Comparison of ENCODE assay signal across 1 cellular context in the genomic region with DNA sequence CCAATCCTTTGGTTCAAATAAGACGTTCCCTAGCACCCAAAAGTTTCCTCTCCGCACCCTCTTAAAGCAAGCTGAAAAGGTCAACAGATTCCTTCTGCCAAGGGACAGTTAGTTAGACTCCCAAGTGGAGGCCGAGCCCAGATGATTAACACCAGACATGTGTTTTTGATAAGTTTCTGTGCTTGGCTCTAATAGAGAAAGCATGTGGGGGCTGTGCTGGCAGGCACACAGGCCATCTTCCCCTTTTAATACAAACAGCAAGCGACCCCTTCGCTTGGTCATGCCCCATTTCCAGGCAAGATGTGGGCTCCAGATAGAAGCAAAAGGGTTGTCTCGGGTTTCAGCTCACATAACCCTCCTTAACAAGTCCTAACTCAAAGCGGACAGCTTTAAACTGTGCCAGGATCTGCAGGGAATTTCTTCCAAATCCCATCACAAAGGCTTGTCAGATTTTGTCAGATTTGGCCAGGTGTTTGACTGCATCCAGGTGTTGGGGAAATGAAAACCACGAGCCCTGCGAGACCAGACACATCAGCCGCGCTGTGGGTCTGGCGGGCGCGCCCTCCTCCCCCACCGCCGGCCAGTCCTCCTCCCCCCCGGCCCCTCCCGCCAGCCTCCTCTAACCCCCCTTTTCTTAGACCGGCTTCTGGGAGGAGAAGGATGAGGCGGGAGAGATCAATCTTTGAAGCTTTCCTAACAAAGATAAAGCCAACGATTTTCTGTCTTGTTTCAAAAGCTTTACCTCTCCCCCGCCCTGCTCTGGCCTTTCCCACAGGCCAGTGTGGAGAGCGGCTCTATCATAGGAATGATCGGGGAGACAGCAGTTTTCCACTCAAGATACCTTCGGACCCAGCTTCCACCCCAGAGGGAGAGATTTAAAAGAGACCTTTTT.
TF ChIP-seq lines count a peak whose summit lies in the region.

No MANE protein-coding gene starts in this region.

TF ChIP-seq in K562, 482 proteins besides CTCF, POLR2A, EP300 and RAD21 (continued from another document and continues in another):
- TF ChIP-seq, protein P1, sequence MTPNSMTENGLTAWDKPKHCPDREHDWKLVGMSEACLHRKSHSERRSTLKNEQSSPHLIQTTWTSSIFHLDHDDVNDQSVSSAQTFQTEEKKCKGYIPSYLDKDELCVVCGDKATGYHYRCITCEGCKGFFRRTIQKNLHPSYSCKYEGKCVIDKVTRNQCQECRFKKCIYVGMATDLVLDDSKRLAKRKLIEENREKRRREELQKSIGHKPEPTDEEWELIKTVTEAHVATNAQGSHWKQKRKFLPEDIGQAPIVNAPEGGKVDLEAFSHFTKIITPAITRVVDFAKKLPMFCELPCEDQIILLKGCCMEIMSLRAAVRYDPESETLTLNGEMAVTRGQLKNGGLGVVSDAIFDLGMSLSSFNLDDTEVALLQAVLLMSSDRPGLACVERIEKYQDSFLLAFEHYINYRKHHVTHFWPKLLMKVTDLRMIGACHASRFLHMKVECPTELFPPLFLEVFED (CRISPR knock-in tag; conservative IDR thresholded peaks at IDR 0.05), result 0 out of 2 replicates have a peak, but pooled peaks have one; percentile 14
- TF ChIP-seq SMAD4 (CRISPR knock-in tag; conservative IDR thresholded peaks at IDR 0.05) (peak; percentile 84), CHD1 (IDR thresholded peaks at IDR 0.05; ENCODE audit: low read length) (peak; percentile 15), MYC (IDR thresholded peaks at IDR 0.05; ENCODE audit: low read depth, low read length) (peak; percentile 74), MYC (CRISPR knock-in tag; IDR thresholded peaks at IDR 0.05; ENCODE audit: borderline replicate concordance, low read depth) (peak; percentile 85; the same call in 1 of the 2 replicates), PHB (CRISPR knock-in tag; IDR thresholded peaks at IDR 0.05) (peak; percentile 97), ELF2 (CRISPR knock-in tag; IDR thresholded peaks at IDR 0.05) (peak; percentile 77), GABPB1 (CRISPR knock-in tag; IDR thresholded peaks at IDR 0.05) (peak; percentile 27; the same call in 1 of the 2 replicates), TCF3 (CRISPR knock-in tag; IDR thresholded peaks at IDR 0.05) (0 out of 2 replicates have a peak, but pooled peaks have one; percentile 40), ZNF780A (CRISPR knock-in tag; IDR thresholded peaks at IDR 0.05) (peak; percentile 7; the same call in 1 of the 2 replicates), ZC3H4 (CRISPR knock-in tag; IDR thresholded peaks at IDR 0.05; ENCODE audit: borderline replicate concordance) (no peak), KLF16 (IDR thresholded peaks at IDR 0.05) (peak; percentile 5), ZNF263 (CRISPR knock-in tag; IDR thresholded peaks at IDR 0.05; ENCODE audit: borderline replicate concordance) (peak; percentile 95), KDM4B (IDR thresholded peaks at IDR 0.05; ENCODE audit: borderline replicate concordance in 2 of 2, low read depth in 1 of 2) (peak in 1 of 2 experiments; percentile 86; a peak in 2 of 4 replicates), ZNF77 (CRISPR knock-in tag; IDR thresholded peaks at IDR 0.05) (0 out of 2 replicates have a peak, but pooled peaks have one; percentile 19), SMARCE1 (IDR thresholded peaks at IDR 0.05) (peak; percentile 28; the same call in 1 of the 2 replicates)
- TF ChIP-seq, protein P2, sequence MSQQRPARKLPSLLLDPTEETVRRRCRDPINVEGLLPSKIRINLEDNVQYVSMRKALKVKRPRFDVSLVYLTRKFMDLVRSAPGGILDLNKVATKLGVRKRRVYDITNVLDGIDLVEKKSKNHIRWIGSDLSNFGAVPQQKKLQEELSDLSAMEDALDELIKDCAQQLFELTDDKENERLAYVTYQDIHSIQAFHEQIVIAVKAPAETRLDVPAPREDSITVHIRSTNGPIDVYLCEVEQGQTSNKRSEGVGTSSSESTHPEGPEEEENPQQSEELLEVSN (IDR thresholded peaks at IDR 0.05; ENCODE audit: borderline replicate concordance in 1 of 2, extremely low read depth in 1 of 2, insufficient read depth in 1 of 2, insufficient read length in 1 of 2, low read depth in 1 of 2, low read length in 1 of 2, poor library complexity in 1 of 2, severe bottlenecking in 1 of 2), result peak in 1 of 2 experiments; percentile 14
- TF ChIP-seq, protein P3, sequence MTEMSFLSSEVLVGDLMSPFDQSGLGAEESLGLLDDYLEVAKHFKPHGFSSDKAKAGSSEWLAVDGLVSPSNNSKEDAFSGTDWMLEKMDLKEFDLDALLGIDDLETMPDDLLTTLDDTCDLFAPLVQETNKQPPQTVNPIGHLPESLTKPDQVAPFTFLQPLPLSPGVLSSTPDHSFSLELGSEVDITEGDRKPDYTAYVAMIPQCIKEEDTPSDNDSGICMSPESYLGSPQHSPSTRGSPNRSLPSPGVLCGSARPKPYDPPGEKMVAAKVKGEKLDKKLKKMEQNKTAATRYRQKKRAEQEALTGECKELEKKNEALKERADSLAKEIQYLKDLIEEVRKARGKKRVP (CRISPR knock-in tag; IDR thresholded peaks at IDR 0.05), result 0 out of 2 replicates have a peak, but pooled peaks have one; percentile 6
- TF ChIP-seq, protein P4, sequence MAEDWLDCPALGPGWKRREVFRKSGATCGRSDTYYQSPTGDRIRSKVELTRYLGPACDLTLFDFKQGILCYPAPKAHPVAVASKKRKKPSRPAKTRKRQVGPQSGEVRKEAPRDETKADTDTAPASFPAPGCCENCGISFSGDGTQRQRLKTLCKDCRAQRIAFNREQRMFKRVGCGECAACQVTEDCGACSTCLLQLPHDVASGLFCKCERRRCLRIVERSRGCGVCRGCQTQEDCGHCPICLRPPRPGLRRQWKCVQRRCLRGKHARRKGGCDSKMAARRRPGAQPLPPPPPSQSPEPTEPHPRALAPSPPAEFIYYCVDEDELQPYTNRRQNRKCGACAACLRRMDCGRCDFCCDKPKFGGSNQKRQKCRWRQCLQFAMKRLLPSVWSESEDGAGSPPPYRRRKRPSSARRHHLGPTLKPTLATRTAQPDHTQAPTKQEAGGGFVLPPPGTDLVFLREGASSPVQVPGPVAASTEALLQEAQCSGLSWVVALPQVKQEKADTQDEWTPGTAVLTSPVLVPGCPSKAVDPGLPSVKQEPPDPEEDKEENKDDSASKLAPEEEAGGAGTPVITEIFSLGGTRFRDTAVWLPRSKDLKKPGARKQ (CRISPR knock-in tag; IDR thresholded peaks at IDR 0.05), result no peak
- TF ChIP-seq, protein P5, sequence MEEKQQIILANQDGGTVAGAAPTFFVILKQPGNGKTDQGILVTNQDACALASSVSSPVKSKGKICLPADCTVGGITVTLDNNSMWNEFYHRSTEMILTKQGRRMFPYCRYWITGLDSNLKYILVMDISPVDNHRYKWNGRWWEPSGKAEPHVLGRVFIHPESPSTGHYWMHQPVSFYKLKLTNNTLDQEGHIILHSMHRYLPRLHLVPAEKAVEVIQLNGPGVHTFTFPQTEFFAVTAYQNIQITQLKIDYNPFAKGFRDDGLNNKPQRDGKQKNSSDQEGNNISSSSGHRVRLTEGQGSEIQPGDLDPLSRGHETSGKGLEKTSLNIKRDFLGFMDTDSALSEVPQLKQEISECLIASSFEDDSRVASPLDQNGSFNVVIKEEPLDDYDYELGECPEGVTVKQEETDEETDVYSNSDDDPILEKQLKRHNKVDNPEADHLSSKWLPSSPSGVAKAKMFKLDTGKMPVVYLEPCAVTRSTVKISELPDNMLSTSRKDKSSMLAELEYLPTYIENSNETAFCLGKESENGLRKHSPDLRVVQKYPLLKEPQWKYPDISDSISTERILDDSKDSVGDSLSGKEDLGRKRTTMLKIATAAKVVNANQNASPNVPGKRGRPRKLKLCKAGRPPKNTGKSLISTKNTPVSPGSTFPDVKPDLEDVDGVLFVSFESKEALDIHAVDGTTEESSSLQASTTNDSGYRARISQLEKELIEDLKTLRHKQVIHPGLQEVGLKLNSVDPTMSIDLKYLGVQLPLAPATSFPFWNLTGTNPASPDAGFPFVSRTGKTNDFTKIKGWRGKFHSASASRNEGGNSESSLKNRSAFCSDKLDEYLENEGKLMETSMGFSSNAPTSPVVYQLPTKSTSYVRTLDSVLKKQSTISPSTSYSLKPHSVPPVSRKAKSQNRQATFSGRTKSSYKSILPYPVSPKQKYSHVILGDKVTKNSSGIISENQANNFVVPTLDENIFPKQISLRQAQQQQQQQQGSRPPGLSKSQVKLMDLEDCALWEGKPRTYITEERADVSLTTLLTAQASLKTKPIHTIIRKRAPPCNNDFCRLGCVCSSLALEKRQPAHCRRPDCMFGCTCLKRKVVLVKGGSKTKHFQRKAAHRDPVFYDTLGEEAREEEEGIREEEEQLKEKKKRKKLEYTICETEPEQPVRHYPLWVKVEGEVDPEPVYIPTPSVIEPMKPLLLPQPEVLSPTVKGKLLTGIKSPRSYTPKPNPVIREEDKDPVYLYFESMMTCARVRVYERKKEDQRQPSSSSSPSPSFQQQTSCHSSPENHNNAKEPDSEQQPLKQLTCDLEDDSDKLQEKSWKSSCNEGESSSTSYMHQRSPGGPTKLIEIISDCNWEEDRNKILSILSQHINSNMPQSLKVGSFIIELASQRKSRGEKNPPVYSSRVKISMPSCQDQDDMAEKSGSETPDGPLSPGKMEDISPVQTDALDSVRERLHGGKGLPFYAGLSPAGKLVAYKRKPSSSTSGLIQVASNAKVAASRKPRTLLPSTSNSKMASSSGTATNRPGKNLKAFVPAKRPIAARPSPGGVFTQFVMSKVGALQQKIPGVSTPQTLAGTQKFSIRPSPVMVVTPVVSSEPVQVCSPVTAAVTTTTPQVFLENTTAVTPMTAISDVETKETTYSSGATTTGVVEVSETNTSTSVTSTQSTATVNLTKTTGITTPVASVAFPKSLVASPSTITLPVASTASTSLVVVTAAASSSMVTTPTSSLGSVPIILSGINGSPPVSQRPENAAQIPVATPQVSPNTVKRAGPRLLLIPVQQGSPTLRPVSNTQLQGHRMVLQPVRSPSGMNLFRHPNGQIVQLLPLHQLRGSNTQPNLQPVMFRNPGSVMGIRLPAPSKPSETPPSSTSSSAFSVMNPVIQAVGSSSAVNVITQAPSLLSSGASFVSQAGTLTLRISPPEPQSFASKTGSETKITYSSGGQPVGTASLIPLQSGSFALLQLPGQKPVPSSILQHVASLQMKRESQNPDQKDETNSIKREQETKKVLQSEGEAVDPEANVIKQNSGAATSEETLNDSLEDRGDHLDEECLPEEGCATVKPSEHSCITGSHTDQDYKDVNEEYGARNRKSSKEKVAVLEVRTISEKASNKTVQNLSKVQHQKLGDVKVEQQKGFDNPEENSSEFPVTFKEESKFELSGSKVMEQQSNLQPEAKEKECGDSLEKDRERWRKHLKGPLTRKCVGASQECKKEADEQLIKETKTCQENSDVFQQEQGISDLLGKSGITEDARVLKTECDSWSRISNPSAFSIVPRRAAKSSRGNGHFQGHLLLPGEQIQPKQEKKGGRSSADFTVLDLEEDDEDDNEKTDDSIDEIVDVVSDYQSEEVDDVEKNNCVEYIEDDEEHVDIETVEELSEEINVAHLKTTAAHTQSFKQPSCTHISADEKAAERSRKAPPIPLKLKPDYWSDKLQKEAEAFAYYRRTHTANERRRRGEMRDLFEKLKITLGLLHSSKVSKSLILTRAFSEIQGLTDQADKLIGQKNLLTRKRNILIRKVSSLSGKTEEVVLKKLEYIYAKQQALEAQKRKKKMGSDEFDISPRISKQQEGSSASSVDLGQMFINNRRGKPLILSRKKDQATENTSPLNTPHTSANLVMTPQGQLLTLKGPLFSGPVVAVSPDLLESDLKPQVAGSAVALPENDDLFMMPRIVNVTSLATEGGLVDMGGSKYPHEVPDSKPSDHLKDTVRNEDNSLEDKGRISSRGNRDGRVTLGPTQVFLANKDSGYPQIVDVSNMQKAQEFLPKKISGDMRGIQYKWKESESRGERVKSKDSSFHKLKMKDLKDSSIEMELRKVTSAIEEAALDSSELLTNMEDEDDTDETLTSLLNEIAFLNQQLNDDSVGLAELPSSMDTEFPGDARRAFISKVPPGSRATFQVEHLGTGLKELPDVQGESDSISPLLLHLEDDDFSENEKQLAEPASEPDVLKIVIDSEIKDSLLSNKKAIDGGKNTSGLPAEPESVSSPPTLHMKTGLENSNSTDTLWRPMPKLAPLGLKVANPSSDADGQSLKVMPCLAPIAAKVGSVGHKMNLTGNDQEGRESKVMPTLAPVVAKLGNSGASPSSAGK (IDR thresholded peaks at IDR 0.05), result peak; percentile 61
- TF ChIP-seq, protein P6, sequence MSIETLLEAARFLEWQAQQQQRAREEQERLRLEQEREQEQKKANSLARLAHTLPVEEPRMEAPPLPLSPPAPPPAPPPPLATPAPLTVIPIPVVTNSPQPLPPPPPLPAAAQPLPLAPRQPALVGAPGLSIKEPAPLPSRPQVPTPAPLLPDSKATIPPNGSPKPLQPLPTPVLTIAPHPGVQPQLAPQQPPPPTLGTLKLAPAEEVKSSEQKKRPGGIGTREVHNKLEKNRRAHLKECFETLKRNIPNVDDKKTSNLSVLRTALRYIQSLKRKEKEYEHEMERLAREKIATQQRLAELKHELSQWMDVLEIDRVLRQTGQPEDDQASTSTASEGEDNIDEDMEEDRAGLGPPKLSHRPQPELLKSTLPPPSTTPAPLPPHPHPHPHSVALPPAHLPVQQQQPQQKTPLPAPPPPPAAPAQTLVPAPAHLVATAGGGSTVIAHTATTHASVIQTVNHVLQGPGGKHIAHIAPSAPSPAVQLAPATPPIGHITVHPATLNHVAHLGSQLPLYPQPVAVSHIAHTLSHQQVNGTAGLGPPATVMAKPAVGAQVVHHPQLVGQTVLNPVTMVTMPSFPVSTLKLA (conservative IDR thresholded peaks at IDR 0.05), result peak in 1 of 2 experiments; percentile 48; a peak in 1 of 4 replicates
- TF ChIP-seq, protein P7, sequence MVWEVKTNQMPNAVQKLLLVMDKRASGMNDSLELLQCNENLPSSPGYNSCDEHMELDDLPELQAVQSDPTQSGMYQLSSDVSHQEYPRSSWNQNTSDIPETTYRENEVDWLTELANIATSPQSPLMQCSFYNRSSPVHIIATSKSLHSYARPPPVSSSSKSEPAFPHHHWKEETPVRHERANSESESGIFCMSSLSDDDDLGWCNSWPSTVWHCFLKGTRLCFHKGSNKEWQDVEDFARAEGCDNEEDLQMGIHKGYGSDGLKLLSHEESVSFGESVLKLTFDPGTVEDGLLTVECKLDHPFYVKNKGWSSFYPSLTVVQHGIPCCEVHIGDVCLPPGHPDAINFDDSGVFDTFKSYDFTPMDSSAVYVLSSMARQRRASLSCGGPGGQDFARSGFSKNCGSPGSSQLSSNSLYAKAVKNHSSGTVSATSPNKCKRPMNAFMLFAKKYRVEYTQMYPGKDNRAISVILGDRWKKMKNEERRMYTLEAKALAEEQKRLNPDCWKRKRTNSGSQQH (CRISPR knock-in tag; IDR thresholded peaks at IDR 0.05), result peak; percentile 49; the same call in 1 of the 2 replicates
- TF ChIP-seq, protein P8, sequence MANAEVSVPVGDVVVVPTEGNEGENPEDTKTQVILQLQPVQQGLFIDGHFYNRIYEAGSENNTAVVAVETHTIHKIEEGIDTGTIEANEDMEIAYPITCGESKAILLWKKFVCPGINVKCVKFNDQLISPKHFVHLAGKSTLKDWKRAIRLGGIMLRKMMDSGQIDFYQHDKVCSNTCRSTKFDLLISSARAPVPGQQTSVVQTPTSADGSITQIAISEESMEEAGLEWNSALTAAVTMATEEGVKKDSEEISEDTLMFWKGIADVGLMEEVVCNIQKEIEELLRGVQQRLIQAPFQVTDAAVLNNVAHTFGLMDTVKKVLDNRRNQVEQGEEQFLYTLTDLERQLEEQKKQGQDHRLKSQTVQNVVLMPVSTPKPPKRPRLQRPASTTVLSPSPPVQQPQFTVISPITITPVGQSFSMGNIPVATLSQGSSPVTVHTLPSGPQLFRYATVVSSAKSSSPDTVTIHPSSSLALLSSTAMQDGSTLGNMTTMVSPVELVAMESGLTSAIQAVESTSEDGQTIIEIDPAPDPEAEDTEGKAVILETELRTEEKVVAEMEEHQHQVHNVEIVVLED (CRISPR knock-in tag; IDR thresholded peaks at IDR 0.05), result peak; percentile 17; the same call in 1 of the 2 replicates
